Comparison of ENCODE assay signal across 18 cellular contexts in genomic region chr1:151065089-151065645, GRCh38. TPM values are rescaled to one million over a fixed set of nuclear protein-coding genes. Genes with fewer than 3 reads are reported as not detected.
A peak's percentile ranks its signal among the peaks of the same experiment; 100 is the strongest.
DNase-seq lines count a peak whose midpoint lies in the region; ATAC-seq, FAIRE-seq and TF ChIP-seq lines count a peak whose summit lies in the region.
"Had no signal": no experiment of that assay in that cellular context is flagged by ENCODE, and none has a peak within 500 bp of the region (broad histone marks: within the 10 kb centered on the region; RNA-seq: fewer than 3 reads in every experiment).

No MANE protein-coding gene starts in this region.

- H3K27me3 Mint-ChIP-seq in MCF 10A (ENCODE audit: insufficient read depth, unreplicated experiment) (no peaks in the 10 kb centered on the region), astrocyte (ENCODE audit: low read depth, unreplicated experiment) (no peaks in the 10 kb centered on the region), mesothelial cell of epicardium (ENCODE audit: low read depth) (no peaks in the 10 kb centered on the region)
- H3K27me3 Mint-ChIP-seq in activated CD4-positive, alpha-beta memory T cell treated with anti-CD3 and anti-CD28 coated beads, Interleukin-2, amount 10 ng/mL, durations not matched to agents 7 days and 5 days = no peaks in the 10 kb centered on the region
- H3K27me3 Mint-ChIP-seq: CD4-positive, alpha-beta T cell had no signal

- H3K79me2 ChIP-seq in astrocyte (ENCODE audit: insufficient read depth, low read length) = peaks cover 94% of the 10 kb centered on the region

- POLR2A ChIA-PET in MCF 10A (lab: Yijun Ruan, JAX) = interaction anchor here (0.5 to 1.2 kb wide), 10 partner anchors 11 to 546 kb away, joined by 3 to 4 read pairs (median 3); partner anchors contain the start of genes C1orf56, MINDY1 and SCNM1
- POLR2A ChIA-PET in activated CD4-positive, alpha-beta memory T cell treated with anti-CD3 and anti-CD28 coated beads, Interleukin-2, amount 10 ng/mL, durations not matched to agents 7 days and 5 days (lab: Charles Lee) = interaction anchor here (0.7 to 1.4 kb wide), 3 partner anchors 10 to 17 kb away, joined by 3 to 5 read pairs (median 4); partner anchors contain the start of gene C1orf56

- H3K4me3 ChIP-seq in breast epithelium (no peak overlapping the region), astrocyte (ENCODE audit: insufficient read depth, low read depth, low read length) (no peak overlapping the region), heart left ventricle (no peak overlapping the region)
- H3K4me3 ChIP-seq: GM23248, K562 had no signal

- H3K27me3 ChIP-seq in breast epithelium (no peaks in the 10 kb centered on the region), astrocyte (ENCODE audit: insufficient read depth, low read length) (no peaks in the 10 kb centered on the region), heart left ventricle (no peaks in the 10 kb centered on the region)

- H3K4me1 Mint-ChIP-seq in MCF 10A (ENCODE audit: insufficient read depth, unreplicated experiment) = peaks cover 22% of the 10 kb centered on the region
- H3K4me1 Mint-ChIP-seq in astrocyte (ENCODE audit: low read depth, unreplicated experiment) = peaks cover 19% of the 10 kb centered on the region
- peaks cover 33% of the 10 kb centered on the region for H3K4me1 Mint-ChIP-seq in mesothelial cell of epicardium
- peaks cover 27% of the 10 kb centered on the region for H3K4me1 Mint-ChIP-seq in activated CD4-positive, alpha-beta memory T cell treated with anti-CD3 and anti-CD28 coated beads, Interleukin-2, amount 10 ng/mL, durations not matched to agents 7 days and 5 days

- CTCF ChIA-PET in MCF 10A (lab: Yijun Ruan, JAX) = interaction anchor here (0.5 to 1.1 kb wide), 7 partner anchors 16 to 809 kb away, joined by 3 to 4 read pairs (median 3); no protein-coding TSS in a partner anchor
- CTCF ChIA-PET in activated CD4-positive, alpha-beta memory T cell treated with anti-CD3 and anti-CD28 coated beads, Interleukin-2, amount 10 ng/mL, durations not matched to agents 7 days and 5 days (lab: Charles Lee) = no interaction called here

- H3K4me1 ChIP-seq in breast epithelium = peaks cover 0 to 4% of the 10 kb centered on the region in 2 donors
- H3K4me1 ChIP-seq in astrocyte (ENCODE audit: insufficient read depth, low read length) = peaks cover 13% of the 10 kb centered on the region
- peaks cover 0 to 20% (median 8%) of the 10 kb centered on the region in 12 donors for H3K4me1 ChIP-seq in heart left ventricle

- TF ChIP-seq POLR2A in breast epithelium (IDR thresholded peaks at IDR 0.05) (no peak), heart left ventricle (IDR thresholded peaks at IDR 0.05) (no peak)

- H4K20me1 ChIP-seq in astrocyte (ENCODE audit: insufficient read depth, low read length) = peaks cover 36% of the 10 kb centered on the region

- DNase-seq in breast epithelium (ENCODE audit: low spot score in 2 of 2) (no peak), MCF 10A (ENCODE audit: unreplicated experiment) (no peak), astrocyte (ENCODE audit: low read depth) (no peak), mesothelial cell of epicardium (ENCODE audit: low spot score in 2 of 2, unreplicated experiment in 2 of 2) (no peak), ecto neural progenitor cell (ENCODE audit: low spot score) (no peak), NCI-H1417 (lab: John Stamatoyannopoulos, UW) (no peak), heart left ventricle (no peak)
- no peak for DNase-seq in activated CD4-positive, alpha-beta memory T cell treated with anti-CD3 and anti-CD28 coated beads, Interleukin-2, amount 10 ng/mL, durations not matched to agents 7 days and 5 days
- DNase-seq: CD4-positive, alpha-beta T cell; DMS79 treated with DMSO at 0.1 percent for 48 hours; GDM1; GM23248; NCI-H1092; NCI-H1694 treated with DMSO at 0.1 percent for 48 hours; NCI-H446; NCI-H748 treated with DMSO at 0.1 percent for 48 hours had no signal

- peak overlapping the region; percentile 11 for H3K4me2 ChIP-seq in astrocyte (ENCODE audit: low read length)

- H3K9me3 Mint-ChIP-seq in MCF 10A (ENCODE audit: unreplicated experiment) (no peaks in the 10 kb centered on the region), astrocyte (ENCODE audit: unreplicated experiment) (no peaks in the 10 kb centered on the region), mesothelial cell of epicardium (no peaks in the 10 kb centered on the region)
- no peaks in the 10 kb centered on the region for H3K9me3 Mint-ChIP-seq in activated CD4-positive, alpha-beta memory T cell treated with anti-CD3 and anti-CD28 coated beads, Interleukin-2, amount 10 ng/mL, durations not matched to agents 7 days and 5 days
- H3K9me3 Mint-ChIP-seq: CD4-positive, alpha-beta T cell had no signal

- H3K36me3 ChIP-seq in breast epithelium (no peaks in the 10 kb centered on the region), astrocyte (ENCODE audit: insufficient read depth, low read length) (peaks cover 21% of the 10 kb centered on the region), heart left ventricle (no peaks in the 10 kb centered on the region)

- no peak overlapping the region for H3K9ac ChIP-seq in astrocyte (ENCODE audit: low read length)
- H3K9ac ChIP-seq: GM23248 had no signal

- no TSS peak for BruUV-seq in MCF 10A (replicated peaks; lab: Mats Ljungman, UMichigan)

- FAIRE-seq in astrocyte (lab: Jason Lieb, UNC) = no peak
- FAIRE-seq: K562 had no signal

- H2AFZ ChIP-seq in astrocyte (ENCODE audit: low read depth, low read length) = no peak overlapping the region
- H2AFZ ChIP-seq: GM23248 had no signal

- H3K4me3 Mint-ChIP-seq in MCF 10A (ENCODE audit: unreplicated experiment) (no peak overlapping the region), astrocyte (ENCODE audit: unreplicated experiment) (peak overlapping the region; percentile 4), mesothelial cell of epicardium (no peak overlapping the region)
- no peak overlapping the region for H3K4me3 Mint-ChIP-seq in activated CD4-positive, alpha-beta memory T cell treated with anti-CD3 and anti-CD28 coated beads, Interleukin-2, amount 10 ng/mL, durations not matched to agents 7 days and 5 days
- H3K4me3 Mint-ChIP-seq: CD4-positive, alpha-beta T cell had no signal

- intact Hi-C loops in breast epithelium (cut with DNase I; ENCODE audit: low total_unique reads) = no loop called here
- intact Hi-C loops in MCF 10A (cut with micrococcal nuclease) = no loop called here
- intact Hi-C loops in heart left ventricle (cut with DNase I) = no loop called here

- H3K9me3 ChIP-seq in breast epithelium (no peaks in the 10 kb centered on the region), astrocyte (ENCODE audit: insufficient read depth, low read depth, low read length) (no peaks in the 10 kb centered on the region), heart left ventricle (no peaks in the 10 kb centered on the region)

- TF ChIP-seq CTCF in breast epithelium (IDR thresholded peaks at IDR 0.05) (no peak), MCF 10A (IDR thresholded peaks at IDR 0.05; ENCODE audit: unreplicated experiment) (no peak), astrocyte (IDR thresholded peaks at IDR 0.05; ENCODE audit: insufficient read depth, low read depth, low read length) (no peak), mesothelial cell of epicardium (IDR thresholded peaks at IDR 0.05; ENCODE audit: unreplicated experiment) (no peak), heart left ventricle (IDR thresholded peaks at IDR 0.05) (no peak)

- peaks cover 13% of the 10 kb centered on the region for H3K36me3 Mint-ChIP-seq in MCF 10A (ENCODE audit: insufficient read depth, unreplicated experiment)
- H3K36me3 Mint-ChIP-seq in astrocyte (ENCODE audit: low read depth, unreplicated experiment) = peaks cover 13% of the 10 kb centered on the region
- H3K36me3 Mint-ChIP-seq in mesothelial cell of epicardium = peaks cover 9% of the 10 kb centered on the region
- peaks cover 11% of the 10 kb centered on the region for H3K36me3 Mint-ChIP-seq in activated CD4-positive, alpha-beta memory T cell treated with anti-CD3 and anti-CD28 coated beads, Interleukin-2, amount 10 ng/mL, durations not matched to agents 7 days and 5 days (ENCODE audit: low read depth)

- peak overlapping the region; percentile 16 to 67 for H3K27ac ChIP-seq in breast epithelium
- H3K27ac ChIP-seq in astrocyte (ENCODE audit: low read depth, low read length) = no peak overlapping the region
- peak overlapping the region in 1 of 12 donors; percentile 18 for H3K27ac ChIP-seq in heart left ventricle
- H3K27ac ChIP-seq: GM23248, HL-60 had no signal

- H3K27ac Mint-ChIP-seq in MCF 10A (ENCODE audit: low read depth, unreplicated experiment) (no peak overlapping the region), astrocyte (ENCODE audit: unreplicated experiment) (no peak overlapping the region), mesothelial cell of epicardium (peak overlapping the region; percentile 25)
- H3K27ac Mint-ChIP-seq in activated CD4-positive, alpha-beta memory T cell treated with anti-CD3 and anti-CD28 coated beads, Interleukin-2, amount 10 ng/mL, durations not matched to agents 7 days and 5 days = no peak overlapping the region
- H3K27ac Mint-ChIP-seq: CD4-positive, alpha-beta T cell had no signal

- no peak for ATAC-seq in heart left ventricle
- ATAC-seq: K562 had no signal

RNA-seq across cellular contexts. Expression of gene MLLT11, which starts 5.0 kb away (rescaled TPM):
- total RNA-seq in breast epithelium = 1 to 10 TPM in 2 of 3 donors, under 1 TPM in 1; 0.16 to 1.9 (median 1.3) TPM
- total RNA-seq in MCF 10A (2022) = 0.86 and 1.3 TPM in 2 replicates
- 69.3 and 77.4 TPM in 2 replicates for total RNA-seq in astrocyte
- total RNA-seq in mesothelial cell of epicardium = 16.3 to 18.9 TPM (median 16.9 TPM) in 3 replicates
- 1 to 10 TPM; 3.2 to 3.4 TPM for total RNA-seq in activated CD4-positive, alpha-beta memory T cell treated with anti-CD3 and anti-CD28 coated beads, Interleukin-2, amount 10 ng/mL, durations not matched to agents 7 days and 5 days
- total RNA-seq in heart left ventricle = 10 to 100 TPM in 7 of 9 donors, 1 to 10 TPM in 2; 4.8 to 54.1 (median 20.5) TPM
- 10 to 100 TPM in 1 of 2 donors, 1 to 10 TPM in 1; 5.4 to 23.4 TPM for polyA plus RNA-seq in heart left ventricle

RNA-seq across cellular contexts. Expression of gene GABPB2, which starts 5.4 kb away (rescaled TPM):
- total RNA-seq in breast epithelium (10 to 100 TPM; 19.5 to 32.0 (median 20.6) TPM), MCF 10A (2022) (20.2 and 22.9 TPM in 2 replicates), astrocyte (3.6 and 3.8 TPM in 2 replicates), mesothelial cell of epicardium (10.5 to 11.9 TPM (median 11.6 TPM) in 3 replicates), heart left ventricle (10 to 100 TPM in 8 of 9 donors, 1 to 10 TPM in 1; 5.9 to 15.2 (median 11.7) TPM)
- 10 to 100 TPM; 24.5 to 25.9 TPM for total RNA-seq in activated CD4-positive, alpha-beta memory T cell treated with anti-CD3 and anti-CD28 coated beads, Interleukin-2, amount 10 ng/mL, durations not matched to agents 7 days and 5 days
- 1 to 10 TPM; 4.6 to 8.9 TPM for polyA plus RNA-seq in heart left ventricle

RNA-seq across cellular contexts. Expression of gene CDC42SE1, which starts 5.7 kb away (rescaled TPM):
- total RNA-seq in breast epithelium (100 to 1,000 TPM in 1 of 3 donors, 10 to 100 TPM in 2; 49.4 to 130 (median 85.9) TPM), MCF 10A (2022) (134 and 139 TPM in 2 replicates), astrocyte (107 and 116 TPM in 2 replicates), mesothelial cell of epicardium (93.4 to 97.8 TPM (median 97.0 TPM) in 3 replicates), heart left ventricle (10 to 100 TPM; 21.7 to 65.9 (median 28.2) TPM)
- total RNA-seq in activated CD4-positive, alpha-beta memory T cell treated with anti-CD3 and anti-CD28 coated beads, Interleukin-2, amount 10 ng/mL, durations not matched to agents 7 days and 5 days = 100 to 1,000 TPM; 345 to 347 TPM
- polyA plus RNA-seq in heart left ventricle = 10 to 100 TPM; 20.3 to 37.8 TPM

RNA-seq across cellular contexts. Expression of gene C1orf56, which starts 17.6 kb away (rescaled TPM):
- total RNA-seq in breast epithelium (1 to 10 TPM; 4.6 to 8.3 (median 7.6) TPM), MCF 10A (2022) (2.2 and 2.7 TPM in 2 replicates), astrocyte (1.3 and 1.7 TPM in 2 replicates), mesothelial cell of epicardium (4.2 to 4.6 TPM (median 4.2 TPM) in 3 replicates), heart left ventricle (10 to 100 TPM in 3 of 9 donors, 1 to 10 TPM in 6; 7.1 to 14.2 (median 8.0) TPM)
- total RNA-seq in activated CD4-positive, alpha-beta memory T cell treated with anti-CD3 and anti-CD28 coated beads, Interleukin-2, amount 10 ng/mL, durations not matched to agents 7 days and 5 days = 1 to 10 TPM; 1.2 to 1.7 TPM
- 1 to 10 TPM; 6.3 to 7.5 TPM for polyA plus RNA-seq in heart left ventricle

RNA-seq across cellular contexts. Expression of gene BNIPL, which starts 28.8 kb away (rescaled TPM):
- total RNA-seq in breast epithelium (10 to 100 TPM in 2 of 3 donors, under 1 TPM in 1; 0.16 to 47.1 (median 17.0) TPM), MCF 10A (2022) (1.2 and 2.3 TPM in 2 replicates), astrocyte (0.29 and 0.73 TPM in 2 replicates), mesothelial cell of epicardium (4.2 to 5.7 TPM (median 4.6 TPM) in 3 replicates), heart left ventricle (under 1 TPM in 7 of 9 donors, not detected in 2; 0.09 to 0.59 (median 0.38) TPM)
- 1 to 10 TPM in 1 of 2 experiments, under 1 TPM in 1; 0.98 to 1.2 TPM for total RNA-seq in activated CD4-positive, alpha-beta memory T cell treated with anti-CD3 and anti-CD28 coated beads, Interleukin-2, amount 10 ng/mL, durations not matched to agents 7 days and 5 days
- polyA plus RNA-seq in heart left ventricle = under 1 TPM; 0.07 to 0.65 TPM
- total RNA-seq: GM23248 had no signal
